ENCODE assay signal across 9 cellular contexts in the genomic region with DNA sequence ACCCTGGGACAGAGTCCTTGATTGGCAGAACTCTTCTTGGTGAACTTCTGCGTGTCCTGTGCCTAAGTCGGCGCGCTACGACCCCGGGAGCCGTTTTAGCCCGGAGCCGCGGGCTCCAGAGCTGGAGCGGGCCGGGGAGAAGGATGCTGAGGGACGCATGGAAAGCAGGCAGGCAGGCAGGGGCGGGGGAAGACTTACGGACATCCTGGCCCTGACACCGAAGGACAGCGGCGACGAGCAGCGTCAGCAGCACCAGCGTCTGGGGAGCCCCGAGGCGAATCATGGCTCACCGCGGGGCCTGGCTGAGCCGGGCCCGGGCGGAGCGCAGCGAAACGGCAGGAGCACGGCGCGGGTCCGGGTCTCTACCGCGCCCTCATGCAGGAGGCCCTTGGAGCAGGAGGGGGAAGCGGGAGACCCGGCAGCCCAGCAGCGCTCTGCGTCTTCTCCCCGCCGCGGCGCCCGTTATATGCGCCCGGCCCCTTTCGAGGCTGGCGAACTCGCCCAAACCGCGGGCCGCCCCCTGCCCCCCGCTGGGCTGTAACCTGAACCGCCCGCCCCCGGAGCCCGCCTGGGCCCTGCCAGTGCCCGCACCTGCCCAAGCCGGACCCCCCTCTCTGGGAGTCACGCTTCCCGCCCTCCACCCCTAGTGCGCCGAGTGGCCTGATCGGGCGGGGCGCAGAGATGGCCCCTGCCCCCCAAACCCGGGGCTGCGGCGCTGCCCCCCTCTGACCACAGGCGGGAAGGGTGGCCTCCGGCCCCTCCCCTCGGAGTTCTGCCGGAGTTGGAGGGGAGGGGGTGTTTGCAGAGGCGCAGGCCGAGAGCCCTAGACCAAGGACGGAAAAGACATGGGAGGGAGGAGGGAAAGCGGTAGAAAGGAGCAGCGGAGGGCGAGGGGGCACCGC. TPM values are rescaled to one million over a fixed set of nuclear protein-coding genes. Genes with fewer than 3 reads are reported as not detected.
A peak's percentile ranks its signal among the peaks of the same experiment; 100 is the strongest.
DNase-seq lines count a peak whose midpoint lies in the region; ATAC-seq and TF ChIP-seq lines count a peak whose summit lies in the region.
"Had no signal": no experiment of that assay in that cellular context is flagged by ENCODE, and none has a peak within 500 bp of the region (broad histone marks: within the 10 kb centered on the region; RNA-seq: fewer than 3 reads in every experiment).

COL2A1 (minus strand) TSS at position 438 of the 902 bp plus-strand sequence; CDS start at position 283, 155 bp downstream.

- H4K20me1 ChIP-seq in Loucy (ENCODE audit: insufficient read depth, low read length, poor library complexity, severe bottlenecking) (peaks cover 22% of the 10 kb centered on the region), Karpas-422 (ENCODE audit: insufficient read depth, low read depth, low read length) (no peaks in the 10 kb centered on the region)

- H3K79me2 ChIP-seq in Loucy (ENCODE audit: insufficient read depth, low read length) (peaks cover 45% of the 10 kb centered on the region), Karpas-422 (ENCODE audit: low read length) (no peaks in the 10 kb centered on the region)

- H3K4me3 Mint-ChIP-seq in CD14-positive monocyte, result peak within 1 kb of the TSS; percentile 45 to 88
- H3K4me3 Mint-ChIP-seq in stimulated activated naive CD8-positive, alpha-beta T cell treated with anti-CD3 and anti-CD28 coated beads, Interleukin-15, Interleukin-2, amounts not matched to agents 100 ng/mL and 50 ng/mL, for 24 hours, result peak within 1 kb of the TSS; percentile 69

- DNase-seq in CD14-positive monocyte (ENCODE audit: low spot score) (peak; percentile 40), iPS-NIHi11 (ENCODE audit: low spot score) (peak; percentile 76), DMS153 treated with DMSO at 0.1 percent for 48 hours (lab: John Stamatoyannopoulos, UW; ENCODE audit: unreplicated experiment) (no peak), Karpas-422 (no peak)
- peak; percentile 29 for DNase-seq in activated naive CD4-positive, alpha-beta T cell treated with anti-CD3 and anti-CD28 coated beads, Interleukin-2, amount 50 U/mL, for 16 hours

- H3K4me3 ChIP-seq in Loucy (ENCODE audit: low read length, poor library complexity, severe bottlenecking), result peak within 1 kb of the TSS; percentile 83
- H3K4me3 ChIP-seq in Karpas-422 (ENCODE audit: low read length), result no peak within 1 kb of the TSS

- peaks cover 0 to 18% (median 6%) of the 10 kb centered on the region in 7 donors for H3K9me3 Mint-ChIP-seq in CD14-positive monocyte
- no peaks in the 10 kb centered on the region for H3K9me3 Mint-ChIP-seq in stimulated activated naive CD8-positive, alpha-beta T cell treated with anti-CD3 and anti-CD28 coated beads, Interleukin-15, Interleukin-2, amounts not matched to agents 100 ng/mL and 50 ng/mL, for 24 hours

- H3K27ac Mint-ChIP-seq in CD14-positive monocyte, result peak within 1 kb of the TSS in 1 of 7 donors; percentile 36
- no peak within 1 kb of the TSS for H3K27ac Mint-ChIP-seq in stimulated activated naive CD8-positive, alpha-beta T cell treated with anti-CD3 and anti-CD28 coated beads, Interleukin-15, Interleukin-2, amounts not matched to agents 100 ng/mL and 50 ng/mL, for 24 hours

- intact Hi-C loops in CD14-positive monocyte (cut with micrococcal nuclease), result no loop called here

- H3K27me3 ChIP-seq in Loucy (ENCODE audit: insufficient read depth, low read length, poor library complexity, severe bottlenecking) (peaks cover 16% of the 10 kb centered on the region), Karpas-422 (ENCODE audit: low read length) (no peaks in the 10 kb centered on the region)

- H3K9me2 ChIP-seq in Loucy (replicated peaks; ENCODE audit: low read depth, low read length) (no peaks in the 10 kb centered on the region), Karpas-422 (replicated peaks; ENCODE audit: insufficient read depth, low read length) (no peaks in the 10 kb centered on the region)

- peak within 1 kb of the TSS; percentile 82 for H3K9ac ChIP-seq in Loucy (ENCODE audit: low read depth, low read length, poor library complexity, severe bottlenecking)
- H3K9ac ChIP-seq in Karpas-422 (ENCODE audit: low read length), result no peak within 1 kb of the TSS

- no peaks in the 10 kb centered on the region for H3K9me3 ChIP-seq in Loucy (ENCODE audit: insufficient read depth, low read depth, low read length)
- H3K9me3 ChIP-seq in Karpas-422 (ENCODE audit: low read length), result no peaks in the 10 kb centered on the region

- H3K4me1 Mint-ChIP-seq in CD14-positive monocyte, result peaks cover 34% of the 10 kb centered on the region
- H3K4me1 Mint-ChIP-seq in stimulated activated naive CD8-positive, alpha-beta T cell treated with anti-CD3 and anti-CD28 coated beads, Interleukin-15, Interleukin-2, amounts not matched to agents 100 ng/mL and 50 ng/mL, for 24 hours (ENCODE audit: low read depth), result peaks cover 40% of the 10 kb centered on the region

- H3K4me2 ChIP-seq in Loucy (ENCODE audit: low read depth, low read length, poor library complexity, severe bottlenecking) (peak within 1 kb of the TSS; percentile 75), Karpas-422 (ENCODE audit: low read depth, low read length, poor library complexity, severe bottlenecking) (no peak within 1 kb of the TSS)

- peaks cover 0 to 3% of the 10 kb centered on the region in 2 donors for H3K36me3 Mint-ChIP-seq in CD14-positive monocyte
- H3K36me3 Mint-ChIP-seq in stimulated activated naive CD8-positive, alpha-beta T cell treated with anti-CD3 and anti-CD28 coated beads, Interleukin-15, Interleukin-2, amounts not matched to agents 100 ng/mL and 50 ng/mL, for 24 hours (ENCODE audit: low read depth), result no peaks in the 10 kb centered on the region

- ATAC-seq in esophagus mucosa, result no peak
- ATAC-seq: HCT116 had no signal

- H3K4me1 ChIP-seq in Loucy (ENCODE audit: insufficient read depth, low read length, poor library complexity, severe bottlenecking) (peaks cover 35% of the 10 kb centered on the region), Karpas-422 (ENCODE audit: low read length) (no peaks in the 10 kb centered on the region)

- H3K36me3 ChIP-seq in Loucy (ENCODE audit: insufficient read depth, low read length) (no peaks in the 10 kb centered on the region), Karpas-422 (ENCODE audit: insufficient read depth, low read length) (no peaks in the 10 kb centered on the region)

- no peaks in the 10 kb centered on the region for H3F3A ChIP-seq in Loucy (ENCODE audit: low read depth)

- TF ChIP-seq CTCF in CD14-positive monocyte (IDR thresholded peaks at IDR 0.05) (no peak), Loucy (conservative IDR thresholded peaks at IDR 0.05; ENCODE audit: low read length) (no peak)

- H2AFZ ChIP-seq in Loucy (ENCODE audit: low read length), result peak within 1 kb of the TSS; percentile 81
- no peak within 1 kb of the TSS for H2AFZ ChIP-seq in Karpas-422 (ENCODE audit: low read length)

- H3K27me3 Mint-ChIP-seq in CD14-positive monocyte (ENCODE audit: low read depth in 3 of 3), result peaks cover 90 to 96% (median 91%) of the 10 kb centered on the region in 3 donors
- H3K27me3 Mint-ChIP-seq in stimulated activated naive CD8-positive, alpha-beta T cell treated with anti-CD3 and anti-CD28 coated beads, Interleukin-15, Interleukin-2, amounts not matched to agents 100 ng/mL and 50 ng/mL, for 24 hours, result peaks cover 96% of the 10 kb centered on the region

- no peak within 1 kb of the TSS for H3K27ac ChIP-seq in Karpas-422 (ENCODE audit: low read length)

RNA-seq across cellular contexts. Expression of gene COL2A1, which starts in this region (rescaled TPM):
- not detected for polyA plus RNA-seq in CD14-positive monocyte
- not detected for total RNA-seq in esophagus mucosa
- total RNA-seq in Karpas-422 (2014; rRNA removed; shearing (Covaris generic); ENCODE audit: low replicate concordance), result not detected in 2 replicates

Comparison
In these comparisons a context has a peak if more than half of its experiments do, and no peak if none do; other contexts are left out.
1. Peak in DNase-seq in CD14-positive monocyte; RNA of the gene not detected or under 1 TPM.
2. DNase-seq: peak in activated naive CD4-positive, alpha-beta T cell treated with anti-CD3 and anti-CD28 coated beads, Interleukin-2, amount 50 U/mL, for 16 hours (single experiment) and iPS-NIHi11 (single experiment); none in DMS153 treated with DMSO at 0.1 percent for 48 hours (single experiment) and Karpas-422 (single experiment).